Comparison of ENCODE assay signal across 23 cellular contexts in genomic region chr16:65832679-65833078, GRCh38.
"Had no signal": no experiment of that assay in that cellular context is flagged by ENCODE, and none has a peak within 500 bp of the region (broad histone marks: within the 10 kb centered on the region; RNA-seq: fewer than 3 reads in every experiment).

No MANE protein-coding gene starts in this region.

- H3K36me3 ChIP-seq: adrenal gland, MG63, SJSA1 had no signal

- H3K4me3 ChIP-seq: adrenal gland, body of pancreas, MG63, SJSA1 had no signal

- ATAC-seq: activated CD8-positive, alpha-beta T cell treated with anti-CD3 and anti-CD28 coated beads, Interleukin-2, amount 10 ng/mL, durations not matched to agents 7 days and 5 days; body of pancreas; WTC11 had no signal

- H3K4me1 ChIP-seq: body of pancreas, SJSA1 had no signal

- H3K27ac ChIP-seq: body of pancreas, SJSA1 had no signal

- H3K27me3 ChIP-seq: adrenal gland, body of pancreas, MG63, SJSA1 had no signal

- DNase-seq: activated CD4-positive, alpha-beta T cell treated with anti-CD3 and anti-CD28 coated beads for 48 hours; activated CD4-positive, alpha-beta T cell treated with anti-CD3 and anti-CD28 coated beads, Interleukin-2, amount 50 U/mL, for 4 hours; activated CD4-positive, CD25-positive, alpha-beta regulatory T cell treated with anti-CD3 and anti-CD28 coated beads, Interleukin-2, amount 50 U/mL, for 72 hours; activated CD8-positive, alpha-beta memory T cell treated with anti-CD3 and anti-CD28 coated beads, Interleukin-2, amount 50 U/mL, for 48 hours; activated CD8-positive, alpha-beta T cell treated with anti-CD3 and anti-CD28 coated beads, Interleukin-2, amount 10 ng/mL, durations not matched to agents 7 days and 5 days; activated naive CD4-positive, alpha-beta T cell treated with anti-CD3 and anti-CD28 coated beads, Interleukin-2, amount 50 U/mL, for 16 hours; activated naive CD8-positive, alpha-beta T cell treated with anti-CD3 and anti-CD28 coated beads, Interleukin-2, amount 10 ng/mL, durations not matched to agents 7 days and 5 days; activated T-cell treated with anti-CD3 and anti-CD28 coated beads, Interleukin-2, amount 50 U/mL, for 1 hour; aorta; central memory CD4-positive, alpha-beta T cell; NCI-H1105; NCI-H1436; NCI-H187; NCI-H2081; NCI-H446; NCI-H524; SHP77; SW 1271 had no signal
